1 cellular context compared by ENCODE assay signal in the genomic region with DNA sequence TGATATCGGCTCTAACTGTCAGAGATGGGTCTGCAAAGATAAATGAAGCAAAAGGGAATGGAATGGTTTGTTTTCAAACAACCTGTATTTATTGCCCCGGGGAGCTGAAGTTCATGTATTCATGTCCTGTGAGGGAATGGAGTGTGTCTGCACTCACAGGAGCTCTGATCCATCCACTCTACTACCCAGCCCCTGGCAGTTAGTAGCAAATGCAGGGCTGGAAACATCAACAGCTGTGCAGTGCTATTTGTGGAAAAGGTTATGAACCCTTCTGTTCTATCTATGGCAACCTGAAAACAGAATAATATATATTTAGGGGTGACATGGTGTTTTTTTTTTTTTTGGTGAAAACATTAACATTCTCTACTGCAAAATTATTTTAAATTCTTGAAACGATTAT.
TF ChIP-seq lines count a peak whose summit lies in the region.

No MANE protein-coding gene starts in this region.

TF ChIP-seq in K562, 482 proteins besides CTCF, POLR2A, EP300 and RAD21 (continued from another document):
- TF ChIP-seq, protein P1, sequence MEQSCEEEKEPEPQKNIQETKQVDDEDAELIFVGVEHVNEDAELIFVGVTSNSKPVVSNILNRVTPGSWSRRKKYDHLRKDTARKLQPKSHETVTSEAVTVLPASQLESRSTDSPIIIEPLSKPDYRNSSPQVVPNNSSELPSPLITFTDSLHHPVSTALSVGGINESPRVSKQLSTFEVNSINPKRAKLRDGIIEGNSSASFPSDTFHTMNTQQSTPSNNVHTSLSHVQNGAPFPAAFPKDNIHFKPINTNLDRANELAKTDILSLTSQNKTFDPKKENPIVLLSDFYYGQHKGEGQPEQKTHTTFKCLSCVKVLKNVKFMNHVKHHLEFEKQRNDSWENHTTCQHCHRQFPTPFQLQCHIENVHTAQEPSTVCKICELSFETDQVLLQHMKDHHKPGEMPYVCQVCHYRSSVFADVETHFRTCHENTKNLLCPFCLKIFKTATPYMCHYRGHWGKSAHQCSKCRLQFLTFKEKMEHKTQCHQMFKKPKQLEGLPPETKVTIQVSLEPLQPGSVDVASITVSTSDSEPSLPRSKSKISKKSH (CRISPR knock-in tag; IDR thresholded peaks at IDR 0.05) = no peak
